21 cellular contexts compared by ENCODE assay signal in genomic region chr6:63491104-63491503, GRCh38.
"Had no signal": no experiment of that assay in that cellular context is flagged by ENCODE, and none has a peak within 500 bp of the region (broad histone marks: within the 10 kb centered on the region; RNA-seq: fewer than 3 reads in every experiment).

No MANE protein-coding gene starts in this region.

- DNase-seq: KBM-7, MG63, NCI-H1092, NCI-H1417, NCI-H1436 treated with DMSO at 0.1 percent for 48 hours, NCI-H1694, NCI-H187 treated with DMSO at 0.1 percent for 48 hours, NCI-H2029 treated with DMSO at 0.1 percent for 48 hours, NCI-H2171 treated with DMSO at 0.1 percent for 48 hours, NCI-H345, NCI-H446 treated with DMSO at 0.1 percent for 48 hours, NCI-H510A treated with DMSO at 0.1 percent for 48 hours, NCI-H526, NCI-H82, SHP77 treated with DMSO at 0.1 percent for 48 hours, SJCRH30 had no signal

- H3K36me3 ChIP-seq: MG63, SJCRH30 had no signal

- H3K4me3 ChIP-seq: MG63, SJCRH30 had no signal

- H3K27me3 ChIP-seq: MG63, SJCRH30 had no signal

- H3K9me3 ChIP-seq: MG63, SJCRH30 had no signal

- H3K4me1 ChIP-seq: SJCRH30 had no signal

- H3K27ac ChIP-seq: HL-60, RWPE1, SJCRH30 had no signal

- ATAC-seq: Panc1, Right ventricle myocardium inferior, SK-N-SH treated with all-trans-retinoic acid at 6 μM for 48 hours had no signal
